ENCODE assay signal across 2 cellular contexts in genomic region chr10:68938884-68939283, GRCh38.
TF ChIP-seq lines count a peak whose summit lies in the region.

No MANE protein-coding gene starts in this region.

TF ChIP-seq in liver, 16 proteins besides CTCF, POLR2A, EP300 and RAD21:
- TF ChIP-seq RXRA (IDR thresholded peaks at IDR 0.05) = peak; percentile 21 to 26
- peak; percentile 37 for TF ChIP-seq ATF3 (IDR thresholded peaks at IDR 0.05)
- TF ChIP-seq MAX (IDR thresholded peaks at IDR 0.05) = no peak
- TF ChIP-seq YY1 (IDR thresholded peaks at IDR 0.05) = no peak
- no peak for TF ChIP-seq REST (IDR thresholded peaks at IDR 0.05)
- peak; percentile 66 for TF ChIP-seq SP1 (IDR thresholded peaks at IDR 0.05)

TF ChIP-seq in HepG2, 621 proteins besides CTCF, POLR2A, EP300 and RAD21:
- no peak for TF ChIP-seq ZBTB34 (CRISPR knock-in tag; IDR thresholded peaks at IDR 0.05)
- no peak for TF ChIP-seq DNMT1 (CRISPR knock-in tag; IDR thresholded peaks at IDR 0.05)
- TF ChIP-seq ZSCAN30 (CRISPR knock-in tag; IDR thresholded peaks at IDR 0.05) = no peak
